ENCODE assay signal across 22 cellular contexts in the genomic region with DNA sequence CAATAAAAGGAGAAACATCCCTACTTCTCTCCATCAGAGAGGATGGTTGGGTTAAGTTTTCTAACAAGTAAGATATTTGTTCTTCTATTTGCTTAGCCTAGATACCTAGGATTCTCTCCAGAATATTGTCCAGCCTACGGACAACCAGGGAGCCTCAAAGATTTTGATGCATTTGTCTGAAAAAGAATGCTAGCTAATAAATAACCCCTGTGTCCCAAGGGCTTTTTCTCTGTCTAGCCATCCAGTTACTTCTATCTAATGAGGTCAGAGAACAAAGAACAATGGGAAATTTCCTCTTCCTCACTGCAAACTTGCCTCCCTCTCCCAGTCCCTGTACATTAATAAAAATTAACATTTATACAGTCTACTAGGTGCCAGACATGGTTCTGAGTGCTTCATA. TPM values are rescaled to one million over a fixed set of nuclear protein-coding genes. Genes with fewer than 3 reads are reported as not detected.
DNase-seq lines count a peak whose midpoint lies in the region; ATAC-seq and TF ChIP-seq lines count a peak whose summit lies in the region.
"Had no signal": no experiment of that assay in that cellular context is flagged by ENCODE, and none has a peak within 500 bp of the region (broad histone marks: within the 10 kb centered on the region; RNA-seq: fewer than 3 reads in every experiment).

No MANE protein-coding gene starts in this region.

- H3K27ac Mint-ChIP-seq in nephron (peak overlapping the region in 2 of 3 experiments; percentile 46 to 70), type B pancreatic cell (no peak overlapping the region)
- H3K27ac Mint-ChIP-seq: naive thymus-derived CD4-positive, alpha-beta T cell; T-helper 2 cell treated with Interferon-gamma antibody and Interleukin-4, amounts not matched to agents 5 μg/mL and 100 μg/mL, for 36 hours had no signal

- H3K36me3 ChIP-seq in SK-N-SH (replicated peaks in 1 of 2; ENCODE audit: control insufficient read depth in 1 of 2, insufficient read depth in 2 of 2, low read length in 1 of 2): peaks cover 0 to 3% of the 10 kb centered on the region in 2 experiments
- no peaks in the 10 kb centered on the region for H3K36me3 ChIP-seq in esophagus squamous epithelium
- H3K36me3 ChIP-seq: right atrium auricular region, suprapubic skin had no signal

- TF ChIP-seq EP300 in SK-N-SH (IDR thresholded peaks at IDR 0.05; ENCODE audit: borderline replicate concordance in 1 of 2, low read depth in 1 of 2, low read length in 1 of 2): 0 out of 4 replicates have a peak, but pooled peaks of 1 of the 2 experiments have one; percentile 16

- H3K4me3 Mint-ChIP-seq in nephron: peak overlapping the region in 1 of 3 experiments; percentile 39
- H3K4me3 Mint-ChIP-seq in type B pancreatic cell: peak overlapping the region; percentile 44
- H3K4me3 Mint-ChIP-seq: naive thymus-derived CD4-positive, alpha-beta T cell; T-helper 2 cell treated with Interferon-gamma antibody and Interleukin-4, amounts not matched to agents 5 μg/mL and 100 μg/mL, for 36 hours had no signal

- TF ChIP-seq POLR2A in esophagus squamous epithelium (IDR thresholded peaks at IDR 0.05): no peak

- H4K20me1 ChIP-seq in SK-N-SH (ENCODE audit: insufficient read depth): no peaks in the 10 kb centered on the region

- no peaks in the 10 kb centered on the region for H3K9me3 ChIP-seq in SK-N-SH
- no peaks in the 10 kb centered on the region for H3K9me3 ChIP-seq in esophagus squamous epithelium
- H3K9me3 ChIP-seq: right atrium auricular region, suprapubic skin had no signal

- peaks cover 17% of the 10 kb centered on the region for H3F3A ChIP-seq in SK-N-SH (replicated peaks; ENCODE audit: insufficient read depth)

- TF ChIP-seq RAD21 in SK-N-SH (IDR thresholded peaks at IDR 0.05; ENCODE audit: low read length): no peak

- peak overlapping the region; percentile 66 for H2AFZ ChIP-seq in SK-N-SH (ENCODE audit: low read depth)

- peak overlapping the region; percentile 71 for H3K9ac ChIP-seq in SK-N-SH

- H3K27me3 Mint-ChIP-seq in nephron (ENCODE audit: low read depth): no peaks in the 10 kb centered on the region
- no peaks in the 10 kb centered on the region for H3K27me3 Mint-ChIP-seq in type B pancreatic cell

- H3K9me2 ChIP-seq in SK-N-SH: no peaks in the 10 kb centered on the region

- WGBS in SK-N-SH (ENCODE audit: low lambda C conversion rate): 0% methylated on average over 1 of the region's 1 CpG
- 52 to 56% methylated on average over 1 of the region's 1 CpG for WGBS in esophagus squamous epithelium, 2 donors

- DNase-seq in SK-N-SH: no peak
- no peak for DNase-seq in esophagus squamous epithelium (lab: John Stamatoyannopoulos, UW)
- DNase-seq in type B pancreatic cell (ENCODE audit: extremely low spot score, unreplicated experiment): no peak
- no peak for DNase-seq in stimulated activated CD4-positive, alpha-beta T cell treated with anti-CD3 and anti-CD28 coated beads, Interleukin-4, amount 100 ng/mL, for 1 hour
- no peak for DNase-seq in NCI-H1092 (lab: John Stamatoyannopoulos, UW)
- DNase-seq: C1 segment of cervical spinal cord; cortex of kidney; hippocampal formation; naive thymus-derived CD4-positive, alpha-beta T cell; NCI-H1694 treated with DMSO at 0.1 percent for 48 hours; NCI-H446; SHP77 treated with DMSO at 0.1 percent for 48 hours had no signal

- peak overlapping the region; percentile 75 for H3K4me2 ChIP-seq in SK-N-SH

- H3K36me3 Mint-ChIP-seq in nephron (ENCODE audit: low read depth) (no peaks in the 10 kb centered on the region), type B pancreatic cell (no peaks in the 10 kb centered on the region)
- H3K36me3 Mint-ChIP-seq: naive thymus-derived CD4-positive, alpha-beta T cell had no signal

- H3K9me3 Mint-ChIP-seq in nephron: no peaks in the 10 kb centered on the region
- H3K9me3 Mint-ChIP-seq in type B pancreatic cell: no peaks in the 10 kb centered on the region
- H3K9me3 Mint-ChIP-seq: naive thymus-derived CD4-positive, alpha-beta T cell; T-helper 2 cell treated with Interferon-gamma antibody and Interleukin-4, amounts not matched to agents 5 μg/mL and 100 μg/mL, for 36 hours had no signal

- CTCF ChIA-PET in SK-N-SH (lab: Yijun Ruan, JAX): interaction anchor here (1.2 to 2.3 kb wide), 9 partner anchors 17 to 354 kb away, joined by 3 to 12 read pairs (median 5); no protein-coding TSS in a partner anchor

- intact Hi-C loops in esophagus squamous epithelium (cut with DNase I): no loop called here

- peaks cover 23 to 30% of the 10 kb centered on the region in 2 experiments; a peak in 3 of 4 replicates for H3K4me1 ChIP-seq in SK-N-SH (ENCODE audit: control insufficient read depth in 1 of 2, insufficient read depth in 2 of 2, low read depth in 1 of 2, low read length in 1 of 2)
- H3K4me1 ChIP-seq in esophagus squamous epithelium: peaks cover 0 to 1% (median 0%) of the 10 kb centered on the region in 3 donors
- H3K4me1 ChIP-seq: suprapubic skin had no signal

- ATAC-seq in SK-N-SH treated with all-trans-retinoic acid at 6 μM for 48 hours (no peak; the same call in 1 of the 3 replicates), GM21528 (IDR thresholded peaks at IDR 0.05; ENCODE audit: low FRiP score, unreplicated experiment) (no peak)
- ATAC-seq: activated CD4-positive, CD25-positive, alpha-beta regulatory T cell treated with anti-CD3 and anti-CD28 coated beads, Interleukin-2, amount 50 U/mL, for 24 hours; esophagus mucosa; left lobe of liver; naive thymus-derived CD4-positive, alpha-beta T cell had no signal

- POLR2A ChIA-PET in SK-N-SH (lab: Yijun Ruan, JAX): interaction anchor here (0.7 to 4.0 kb wide), 22 partner anchors 8 to 322 kb away, joined by 3 to 46 read pairs (median 10); a partner anchor contains a TSS

- H3K79me2 ChIP-seq in SK-N-SH (ENCODE audit: insufficient read depth): peaks cover 56% of the 10 kb centered on the region

- H3K4me1 Mint-ChIP-seq in nephron: peaks cover 12% of the 10 kb centered on the region
- H3K4me1 Mint-ChIP-seq in type B pancreatic cell (ENCODE audit: unreplicated experiment): peaks cover 9% of the 10 kb centered on the region
- H3K4me1 Mint-ChIP-seq: naive thymus-derived CD4-positive, alpha-beta T cell had no signal

- no peak for TF ChIP-seq CTCF in SK-N-SH (IDR thresholded peaks at IDR 0.05)
- TF ChIP-seq CTCF in esophagus squamous epithelium (IDR thresholded peaks at IDR 0.05): no peak
- no peak for TF ChIP-seq CTCF in nephron (IDR thresholded peaks at IDR 0.05; ENCODE audit: unreplicated experiment in 3 of 3)
- TF ChIP-seq CTCF in type B pancreatic cell (conservative IDR thresholded peaks at IDR 0.05): no peak

- H3K27me3 ChIP-seq in SK-N-SH (ENCODE audit: insufficient read depth) (no peaks in the 10 kb centered on the region), esophagus squamous epithelium (no peaks in the 10 kb centered on the region)
- H3K27me3 ChIP-seq: right atrium auricular region, suprapubic skin had no signal

- H3K27ac ChIP-seq in SK-N-SH (ENCODE audit: low read depth in 2 of 2, low read length in 1 of 2) (peak overlapping the region; percentile 77 to 99), esophagus squamous epithelium (no peak overlapping the region)
- H3K27ac ChIP-seq: 22Rv1, right atrium auricular region, suprapubic skin had no signal

- peak overlapping the region; percentile 62 to 66 for H3K4me3 ChIP-seq in SK-N-SH (ENCODE audit: low read depth in 2 of 2, low read length in 1 of 2)
- H3K4me3 ChIP-seq in esophagus squamous epithelium: peak overlapping the region in 3 of 4 donors; percentile 6 to 42 (median 8)
- H3K4me3 ChIP-seq: suprapubic skin had no signal

TF ChIP-seq in SK-N-SH, 30 proteins besides CTCF, POLR2A, EP300 and RAD21 (continues in another document):
- TF ChIP-seq SIN3A (IDR thresholded peaks at IDR 0.05; ENCODE audit: borderline replicate concordance, low read depth, low read length) (no peak), YY1 (IDR thresholded peaks at IDR 0.05; ENCODE audit: low read depth) (no peak), CHD2 (IDR thresholded peaks at IDR 0.05; ENCODE audit: low read length, partially characterized antibody) (no peak), SMC3 (IDR thresholded peaks at IDR 0.05; ENCODE audit: low read depth, low read length) (no peak), ELF1 (IDR thresholded peaks at IDR 0.05) (no peak), MEF2A (IDR thresholded peaks at IDR 0.05; ENCODE audit: borderline replicate concordance, low read depth) (no peak), RCOR1 (IDR thresholded peaks at IDR 0.05; ENCODE audit: low read length) (no peak), TCF12 (IDR thresholded peaks at IDR 0.05) (no peak)
- TF ChIP-seq, protein P1, sequence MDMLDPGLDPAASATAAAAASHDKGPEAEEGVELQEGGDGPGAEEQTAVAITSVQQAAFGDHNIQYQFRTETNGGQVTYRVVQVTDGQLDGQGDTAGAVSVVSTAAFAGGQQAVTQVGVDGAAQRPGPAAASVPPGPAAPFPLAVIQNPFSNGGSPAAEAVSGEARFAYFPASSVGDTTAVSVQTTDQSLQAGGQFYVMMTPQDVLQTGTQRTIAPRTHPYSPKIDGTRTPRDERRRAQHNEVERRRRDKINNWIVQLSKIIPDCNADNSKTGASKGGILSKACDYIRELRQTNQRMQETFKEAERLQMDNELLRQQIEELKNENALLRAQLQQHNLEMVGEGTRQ (IDR thresholded peaks at IDR 0.05; ENCODE audit: borderline replicate concordance, low read depth, low read length): no peak

TF ChIP-seq in SK-N-SH treated with all-trans-retinoic acid at 6 μM for 48 hours, 23 proteins besides CTCF, POLR2A, EP300 and RAD21 (continues in another document):
- no peak for TF ChIP-seq ISL1 (CRISPR knock-in tag; IDR thresholded peaks at IDR 0.05)
- no peak for TF ChIP-seq TOX (CRISPR knock-in tag; IDR thresholded peaks at IDR 0.05; ENCODE audit: borderline replicate concordance)

RNA-seq across cellular contexts. Expression of a gene that starts 0.8 kb away (rescaled TPM):
- polyA plus RNA-seq in SK-N-SH (2012; rRNA removed): 260 and 290 TPM in 2 replicates
- polyA plus RNA-seq in SK-N-SH (2012; cell fraction: cytosol; rRNA removed): 353 and 366 TPM in 2 replicates
- polyA plus RNA-seq in SK-N-SH (2012; cell fraction: nucleus; rRNA removed): 151 and 170 TPM in 2 replicates
- total RNA-seq in esophagus squamous epithelium: 10 to 100 TPM; 11.3 to 55.7 (median 23.3) TPM
- 9.1 and 70.0 TPM in 2 replicates for total RNA-seq in type B pancreatic cell (ENCODE audit: low replicate concordance)

Comparison
In these comparisons a context has a peak if more than half of its experiments do, and no peak if none do; other contexts are left out.
1. H3K27ac ChIP-seq: peak in SK-N-SH (2 of 2); none in esophagus squamous epithelium (0 of 4).